In the genomic region with DNA sequence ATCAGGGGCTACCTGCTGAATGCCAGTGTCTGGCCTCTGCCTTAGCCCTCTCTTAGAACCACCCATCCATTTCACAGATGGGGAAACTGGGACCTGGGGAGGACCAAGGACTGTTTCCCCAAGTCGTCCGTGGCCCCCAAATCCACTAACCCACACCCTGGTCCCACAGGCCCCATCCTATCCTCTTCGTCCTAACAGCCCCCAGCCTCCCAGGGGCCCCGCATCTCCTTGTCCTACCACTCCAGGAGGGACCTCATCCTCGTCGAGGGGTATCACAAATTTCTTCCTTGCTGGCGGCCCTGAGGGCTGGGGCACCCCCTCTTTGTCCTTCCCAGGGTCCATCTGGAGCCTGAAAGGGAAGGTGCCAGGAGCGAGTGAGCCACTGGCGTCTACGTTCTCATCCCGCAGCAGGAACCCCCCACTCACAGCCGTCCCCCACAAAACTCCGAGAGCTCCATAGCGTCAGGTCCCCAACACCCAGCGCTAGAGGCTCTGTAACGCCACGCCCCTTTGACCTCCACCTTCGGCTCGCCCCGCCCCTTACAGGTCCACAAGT, we compare ENCODE assay signal across 8 cellular contexts. TPM values are rescaled to one million over a fixed set of nuclear protein-coding genes. Genes with fewer than 3 reads are reported as not detected.
DNase-seq lines count a peak whose midpoint lies in the region; ATAC-seq and TF ChIP-seq lines count a peak whose summit lies in the region.

No MANE protein-coding gene starts in this region.

- no peak for ATAC-seq in upper lobe of left lung (ENCODE audit: low FRiP score in 2 of 2)
- no peak for ATAC-seq in GM21528 (IDR thresholded peaks at IDR 0.05; ENCODE audit: low FRiP score, unreplicated experiment)

- WGBS in upper lobe of left lung, 2 donors, result 17% methylated on average over 19 to 20 of the region's 20 CpGs

- H3K4me3 ChIP-seq in breast epithelium, result peak overlapping the region; percentile 60 to 83 (median 68)
- peak overlapping the region; percentile 43 for H3K4me3 ChIP-seq in mucosa of stomach (ENCODE audit: low read length)
- H3K4me3 ChIP-seq in upper lobe of left lung, result peak overlapping the region; percentile 47 to 69 (median 64)

- TF ChIP-seq EP300 in upper lobe of left lung (IDR thresholded peaks at IDR 0.05), result no peak

- no peaks in the 10 kb centered on the region for H3K36me3 ChIP-seq in breast epithelium
- H3K36me3 ChIP-seq in mucosa of stomach (ENCODE audit: control insufficient read depth, insufficient read depth, low read length), result no peaks in the 10 kb centered on the region
- H3K36me3 ChIP-seq in upper lobe of left lung, result peaks cover 2 to 30% (median 18%) of the 10 kb centered on the region in 4 donors

- H3K27me3 ChIP-seq in breast epithelium (no peaks in the 10 kb centered on the region), mucosa of stomach (ENCODE audit: control insufficient read depth, insufficient read depth, low read length) (no peaks in the 10 kb centered on the region), upper lobe of left lung (no peaks in the 10 kb centered on the region)

- H3K27ac ChIP-seq in breast epithelium, result peak overlapping the region; percentile 90 to 97
- peak overlapping the region; percentile 86 to 94 (median 92) for H3K27ac ChIP-seq in upper lobe of left lung

- H3K4me1 ChIP-seq in breast epithelium (peaks cover 0 to 8% of the 10 kb centered on the region in 2 donors), mucosa of stomach (ENCODE audit: control insufficient read depth, insufficient read depth, low read length) (peaks cover 6% of the 10 kb centered on the region), upper lobe of left lung (peaks cover 28 to 58% (median 47%) of the 10 kb centered on the region in 4 donors)

- TF ChIP-seq POLR2A in breast epithelium (IDR thresholded peaks at IDR 0.05) (no peak), upper lobe of left lung (IDR thresholded peaks at IDR 0.05) (no peak)

- intact Hi-C loops in breast epithelium (cut with DNase I; ENCODE audit: low total_unique reads), result loop anchor here (2.0 to 10.0 kb wide), 2 partner anchors 16 to 52 kb away; a partner anchor contains a TSS

- peak overlapping the region; percentile 63 for H3K9ac ChIP-seq in mucosa of stomach (ENCODE audit: low read length)

- H3K9me3 ChIP-seq in breast epithelium (no peaks in the 10 kb centered on the region), mucosa of stomach (ENCODE audit: control insufficient read depth, low read length) (no peaks in the 10 kb centered on the region), upper lobe of left lung (no peaks in the 10 kb centered on the region)

- peak; percentile 82 to 90 for DNase-seq in stimulated activated CD4-positive, alpha-beta T cell treated with anti-CD3 and anti-CD28 coated beads, Interleukin-15, amount 100 ng/mL, for 48 hours (ENCODE audit: low read depth in 2 of 2)
- DNase-seq in stimulated activated CD4-positive, alpha-beta T cell treated with anti-CD3 and anti-CD28 coated beads, Interleukin-2, amount 100 ng/mL, for 24 hours, result no peak
- DNase-seq in breast epithelium (ENCODE audit: low spot score in 2 of 2) (no peak), upper lobe of left lung (no peak), AG08395 (ENCODE audit: low spot score) (no peak), NCI-H510A (lab: John Stamatoyannopoulos, UW) (no peak)

- TF ChIP-seq CTCF in breast epithelium (IDR thresholded peaks at IDR 0.05) (no peak), upper lobe of left lung (IDR thresholded peaks at IDR 0.05) (no peak)

RNA-seq across cellular contexts. Expression of a gene that starts 0.6 kb away (rescaled TPM):
- 10 to 100 TPM; 89.9 to 96.7 (median 91.2) TPM for total RNA-seq in breast epithelium
- total RNA-seq in upper lobe of left lung, result 100 to 1,000 TPM in 1 of 6 donors, 10 to 100 TPM in 5; 53.7 to 102 (median 76.2) TPM

RNA-seq across cellular contexts. Expression of a gene that starts 16.7 kb away (rescaled TPM):
- total RNA-seq in breast epithelium (1 to 10 TPM; 2.6 to 6.9 (median 5.3) TPM), upper lobe of left lung (1 to 10 TPM; 1.0 to 7.7 (median 5.8) TPM)

RNA-seq across cellular contexts. Expression of a gene that starts 18.2 kb away (rescaled TPM):
- 10 to 100 TPM in 2 of 3 donors, 1 to 10 TPM in 1; 3.4 to 45.1 (median 34.7) TPM for total RNA-seq in breast epithelium
- 10 to 100 TPM; 27.8 to 76.2 (median 57.5) TPM for total RNA-seq in upper lobe of left lung

RNA-seq across cellular contexts. Expression of a gene that starts 44.7 kb away (rescaled TPM):
- 100 to 1,000 TPM in 1 of 3 donors, 10 to 100 TPM in 2; 29.8 to 109 (median 38.4) TPM for total RNA-seq in breast epithelium
- total RNA-seq in upper lobe of left lung, result 100 to 1,000 TPM in 2 of 6 donors, 10 to 100 TPM in 2, 1 to 10 TPM in 1, not detected in 1; 8.8 to 152 (median 94.9) TPM

RNA-seq across cellular contexts. Expression of a gene that starts 52.7 kb away (rescaled TPM):
- total RNA-seq in breast epithelium (10 to 100 TPM in 1 of 3 donors, 1 to 10 TPM in 2; 6.4 to 11.5 (median 9.5) TPM), upper lobe of left lung (10 to 100 TPM in 5 of 6 donors, 1 to 10 TPM in 1; 7.4 to 19.1 (median 13.0) TPM)

Comparison
In these comparisons a context has a peak if more than half of its experiments do, and no peak if none do; other contexts are left out.
1. DNase-seq: peak in stimulated activated CD4-positive, alpha-beta T cell treated with anti-CD3 and anti-CD28 coated beads, Interleukin-15, amount 100 ng/mL, for 48 hours (2 of 2); none in stimulated activated CD4-positive, alpha-beta T cell treated with anti-CD3 and anti-CD28 coated beads, Interleukin-2, amount 100 ng/mL, for 24 hours (0 of 2), breast epithelium (0 of 2), upper lobe of left lung (0 of 2), AG08395 (single experiment) and NCI-H510A (single experiment).
2. Peak in every context shown above with its lines, with median percentiles within 50 percentile points of each other: H3K4me3 ChIP-seq.